In genomic region chr12:121825041-121825523, GRCh38 we compare ENCODE assay signal across 16 cellular contexts. TPM values are rescaled to one million over a fixed set of nuclear protein-coding genes. Genes with fewer than 3 reads are reported as not detected.
DNase-seq lines count a peak whose midpoint lies in the region; ATAC-seq and TF ChIP-seq lines count a peak whose summit lies in the region.
"Had no signal": no experiment of that assay in that cellular context is flagged by ENCODE, and none has a peak within 500 bp of the region (broad histone marks: within the 10 kb centered on the region; RNA-seq: fewer than 3 reads in every experiment).

No MANE protein-coding gene starts in this region.

- CTCF ChIA-PET in IMR-90 (lab: Yijun Ruan, JAX), result no interaction called here
- CTCF ChIA-PET in activated CD8-positive, alpha-beta T cell treated with anti-CD3 and anti-CD28 coated beads for 36 hours (lab: Charles Lee), result no interaction called here

- ATAC-seq in IMR-90 (ENCODE audit: low read depth) (no peak), HG03025 (IDR thresholded peaks at IDR 0.05; ENCODE audit: low FRiP score, unreplicated experiment) (no peak)
- no peak for ATAC-seq in effector memory CD8-positive, alpha-beta T cell (replicated peaks)
- ATAC-seq in activated CD8-positive, alpha-beta T cell treated with anti-CD3 and anti-CD28 coated beads for 36 hours, result no peak

- no peak overlapping the region for H3K23ac ChIP-seq in IMR-90 (ENCODE audit: low read depth, low read length)

- no peaks in the 10 kb centered on the region for H3K4me1 ChIP-seq in IMR-90 (ENCODE audit: control insufficient read depth, insufficient read depth, low read length)
- H3K4me1 ChIP-seq in sigmoid colon, result peaks cover 0 to 9% (median 0%) of the 10 kb centered on the region in 4 donors

- H3K9me1 ChIP-seq in IMR-90 (ENCODE audit: insufficient read depth, low read length), result no peaks in the 10 kb centered on the region

- no peak overlapping the region for H2BK5ac ChIP-seq in IMR-90 (ENCODE audit: low read depth, low read length, poor library complexity, severe bottlenecking)

- H3K27ac Mint-ChIP-seq in effector memory CD8-positive, alpha-beta T cell, result peak overlapping the region; percentile 51 to 95
- H3K27ac Mint-ChIP-seq in activated CD8-positive, alpha-beta T cell treated with anti-CD3 and anti-CD28 coated beads for 36 hours, result no peak overlapping the region
- H3K27ac Mint-ChIP-seq: IgD-negative memory B cell had no signal

- peaks cover 88% of the 10 kb centered on the region for H3K36me3 Mint-ChIP-seq in effector memory CD8-positive, alpha-beta T cell (ENCODE audit: insufficient read depth)
- peaks cover 29% of the 10 kb centered on the region for H3K36me3 Mint-ChIP-seq in activated CD8-positive, alpha-beta T cell treated with anti-CD3 and anti-CD28 coated beads for 36 hours (ENCODE audit: low read depth)

- no peak overlapping the region for H3K4me2 ChIP-seq in IMR-90 (ENCODE audit: low read depth, low read length)

- TF ChIP-seq EP300 in sigmoid colon (IDR thresholded peaks at IDR 0.05), result no peak

- H2AK5ac ChIP-seq in IMR-90 (ENCODE audit: low read depth, low read length), result no peak overlapping the region

- POLR2A ChIA-PET in IMR-90 (lab: Charles Lee; ENCODE audit: unreplicated experiment), result no interaction called here
- POLR2A ChIA-PET in activated CD8-positive, alpha-beta T cell treated with anti-CD3 and anti-CD28 coated beads for 36 hours (lab: Charles Lee), result interaction anchor here (3.4 kb wide), 1 partner anchor 13 kb away, joined by 17 read pairs; no protein-coding TSS in a partner anchor

- H4K8ac ChIP-seq in IMR-90 (ENCODE audit: low read depth in 2 of 2, low read length in 2 of 2), result no peak overlapping the region

- H3K36me3 ChIP-seq in IMR-90 (ENCODE audit: control insufficient read depth, insufficient read depth, low read length) (peaks cover 69% of the 10 kb centered on the region), sigmoid colon (peaks cover 47 to 98% (median 63%) of the 10 kb centered on the region in 4 donors)

- H3K9me3 Mint-ChIP-seq in effector memory CD8-positive, alpha-beta T cell, result no peaks in the 10 kb centered on the region
- H3K9me3 Mint-ChIP-seq in activated CD8-positive, alpha-beta T cell treated with anti-CD3 and anti-CD28 coated beads for 36 hours, result no peaks in the 10 kb centered on the region
- H3K9me3 Mint-ChIP-seq: IgD-negative memory B cell had no signal

- H3K18ac ChIP-seq in IMR-90 (ENCODE audit: low read depth, low read length), result no peak overlapping the region

- H3K4me3 ChIP-seq in IMR-90 (ENCODE audit: insufficient read depth, low read depth, low read length) (no peak overlapping the region), sigmoid colon (no peak overlapping the region)
- H3K4me3 ChIP-seq: SK-N-MC had no signal

- 100% methylated on average over 3 of the region's 18 CpGs; no CpG with 5 or more reads in 1 of the 2 experiments for WGBS in IMR-90 (ENCODE audit: extremely low coverage in 2 of 2, insufficient read length in 1 of 2), 2 experiments
- 93 to 95% methylated on average over 18 of the region's 18 CpGs for WGBS in sigmoid colon, 2 donors

- H2BK15ac ChIP-seq in IMR-90 (ENCODE audit: low read depth, low read length), result no peak overlapping the region

- TF ChIP-seq RAD21 in IMR-90 (IDR thresholded peaks at IDR 0.05; ENCODE audit: low read length), result no peak

- H2BK20ac ChIP-seq in IMR-90 (ENCODE audit: low read depth, low read length), result no peak overlapping the region

- no peak overlapping the region for H4K91ac ChIP-seq in IMR-90 (ENCODE audit: insufficient read depth, low read depth, low read length)

- no peaks in the 10 kb centered on the region for H3K27me3 ChIP-seq in IMR-90 (ENCODE audit: control insufficient read depth, insufficient read depth, low read length)
- H3K27me3 ChIP-seq in sigmoid colon, result no peaks in the 10 kb centered on the region

- no TSS peak for BruUV-seq in IMR-90 (replicated peaks; lab: Mats Ljungman, UMichigan)

- no peak overlapping the region for H3K9ac ChIP-seq in IMR-90 (ENCODE audit: low read depth, low read length)

- H2BK120ac ChIP-seq in IMR-90 (ENCODE audit: low read depth, low read length), result no peak overlapping the region

- peaks cover 20 to 60% of the 10 kb centered on the region in 2 experiments for H3K79me1 ChIP-seq in IMR-90 (ENCODE audit: low read depth in 1 of 2, low read length in 2 of 2)

- H3K9me3 ChIP-seq in IMR-90 (ENCODE audit: control insufficient read depth, insufficient read depth, low read length) (no peaks in the 10 kb centered on the region), sigmoid colon (no peaks in the 10 kb centered on the region)

- H3K27me3 Mint-ChIP-seq in effector memory CD8-positive, alpha-beta T cell, result no peaks in the 10 kb centered on the region
- H3K27me3 Mint-ChIP-seq in activated CD8-positive, alpha-beta T cell treated with anti-CD3 and anti-CD28 coated beads for 36 hours, result no peaks in the 10 kb centered on the region
- H3K27me3 Mint-ChIP-seq: CD4-positive, CD25-positive, alpha-beta regulatory T cell; IgD-negative memory B cell had no signal

- H3K14ac ChIP-seq in IMR-90 (replicated peaks; ENCODE audit: low read depth, low read length), result no peak overlapping the region

- TF ChIP-seq POLR2A in GM19193 (IDR thresholded peaks at IDR 0.05; ENCODE audit: extremely low read depth, insufficient read depth, insufficient read length) (peak; percentile 11), IMR-90 (IDR thresholded peaks at IDR 0.05; ENCODE audit: low read depth, low read length) (no peak), sigmoid colon (IDR thresholded peaks at IDR 0.05) (no peak)

- H3K56ac ChIP-seq in IMR-90 (ENCODE audit: extremely low read depth, insufficient read depth, low read length), result no peak overlapping the region

- TF ChIP-seq CTCF in IMR-90 (conservative IDR thresholded peaks at IDR 0.05; ENCODE audit: low read depth, low read length) (no peak), sigmoid colon (IDR thresholded peaks at IDR 0.05) (no peak)
- TF ChIP-seq CTCF in activated CD8-positive, alpha-beta T cell treated with anti-CD3 and anti-CD28 coated beads for 36 hours (IDR thresholded peaks at IDR 0.05), result no peak

- intact Hi-C loops in IMR-90 (cut with micrococcal nuclease), result no loop called here
- intact Hi-C loops in sigmoid colon (cut with DNase I), result loop anchor here (5.0 kb wide), 1 partner anchor 48 kb away; no protein-coding TSS in a partner anchor
- intact Hi-C loops in activated CD8-positive, alpha-beta T cell treated with anti-CD3 and anti-CD28 coated beads for 36 hours (cut with micrococcal nuclease), result no loop called here

- DNase-seq in IMR-90 (no peak), sigmoid colon (peak; percentile 65), NCI-H1694 (lab: John Stamatoyannopoulos, UW) (no peak)
- DNase-seq in effector memory CD8-positive, alpha-beta T cell, result no peak
- no peak for DNase-seq in activated CD8-positive, alpha-beta T cell treated with anti-CD3 and anti-CD28 coated beads for 36 hours
- DNase-seq: Calu3; CD4-positive, CD25-positive, alpha-beta regulatory T cell; H7; NCI-H1105; NCI-H187; NCI-H526 treated with DMSO at 0.1 percent for 48 hours had no signal

- H2AFZ ChIP-seq in IMR-90 (replicated peaks; ENCODE audit: low read length, poor library complexity), result no peak overlapping the region

- peaks cover 9% of the 10 kb centered on the region for H4K20me1 ChIP-seq in IMR-90 (ENCODE audit: insufficient read depth, low read length)

- no peak overlapping the region for H3K4me3 Mint-ChIP-seq in effector memory CD8-positive, alpha-beta T cell
- H3K4me3 Mint-ChIP-seq in activated CD8-positive, alpha-beta T cell treated with anti-CD3 and anti-CD28 coated beads for 36 hours, result no peak overlapping the region
- H3K4me3 Mint-ChIP-seq: CD4-positive, CD25-positive, alpha-beta regulatory T cell; IgD-negative memory B cell had no signal

- in situ Hi-C loops in IMR-90 (cut with MboI; ENCODE audit: low sequenced_read_pairs), result no loop called here

- H4K5ac ChIP-seq in IMR-90 (ENCODE audit: low read depth, low read length), result no peak overlapping the region

- H2AK9ac ChIP-seq in IMR-90 (replicated peaks; ENCODE audit: low read depth, low read length, poor library complexity), result peak overlapping the region; percentile 50

- H3K4me1 Mint-ChIP-seq in effector memory CD8-positive, alpha-beta T cell (ENCODE audit: low read depth in 2 of 2), result peaks cover 10 to 20% of the 10 kb centered on the region in 2 donors
- peaks cover 2% of the 10 kb centered on the region for H3K4me1 Mint-ChIP-seq in activated CD8-positive, alpha-beta T cell treated with anti-CD3 and anti-CD28 coated beads for 36 hours (ENCODE audit: low read depth)
- H3K4me1 Mint-ChIP-seq: IgD-negative memory B cell had no signal

- H3K4ac ChIP-seq in IMR-90 (ENCODE audit: low read depth, low read length), result no peak overlapping the region

- dilution Hi-C loops in IMR-90 (cut with HindIII; ENCODE audit: low sequenced_read_pairs, unreplicated experiment), result no loop called here

- H3K27ac ChIP-seq in IMR-90 (ENCODE audit: insufficient read depth, low read length) (no peak overlapping the region), sigmoid colon (no peak overlapping the region)
- H3K27ac ChIP-seq: SK-N-MC had no signal

RNA-seq across cellular contexts. Expression of gene SETD1B, which starts 21.3 kb away (rescaled TPM):
- 0.83 and 0.90 TPM in 2 replicates for total RNA-seq in IMR-90 (2012; rRNA removed)
- polyA plus RNA-seq in IMR-90 (2012; rRNA removed), result 5.1 and 5.5 TPM in 2 replicates
- polyA plus RNA-seq in IMR-90 (2012; cell fraction: cytosol; rRNA removed), result 3.1 and 3.5 TPM in 2 replicates
- 14.8 and 15.1 TPM in 2 replicates for polyA plus RNA-seq in IMR-90 (2012; cell fraction: nucleus; rRNA removed; ENCODE audit: low replicate concordance)
- 10 to 100 TPM in 2 of 4 donors, 1 to 10 TPM in 2; 7.6 to 16.9 (median 11.4) TPM for total RNA-seq in sigmoid colon
- polyA plus RNA-seq in sigmoid colon, result 10 to 100 TPM in 1 of 3 donors, 1 to 10 TPM in 2; 2.4 to 16.0 (median 3.0) TPM
- 10 to 100 TPM; 13.3 TPM for total RNA-seq in activated CD8-positive, alpha-beta T cell treated with anti-CD3 and anti-CD28 coated beads for 36 hours

RNA-seq across cellular contexts. Expression of gene RHOF, which starts 31.6 kb away (rescaled TPM):
- 3.0 and 3.9 TPM in 2 replicates for total RNA-seq in IMR-90 (2012; rRNA removed)
- polyA plus RNA-seq in IMR-90 (2012; rRNA removed), result 5.1 and 5.3 TPM in 2 replicates
- 4.7 and 7.8 TPM in 2 replicates for polyA plus RNA-seq in IMR-90 (2012; cell fraction: cytosol; rRNA removed)
- polyA plus RNA-seq in IMR-90 (2012; cell fraction: nucleus; rRNA removed; ENCODE audit: low replicate concordance), result 14.0 and 15.7 TPM in 2 replicates
- total RNA-seq in sigmoid colon, result 10 to 100 TPM in 1 of 4 donors, 1 to 10 TPM in 3; 7.6 to 15.0 (median 8.1) TPM
- 100 to 1,000 TPM in 1 of 3 donors, 10 to 100 TPM in 2; 35.4 to 132 (median 48.9) TPM for polyA plus RNA-seq in sigmoid colon
- 100 to 1,000 TPM; 108 to 116 TPM for total RNA-seq in activated CD8-positive, alpha-beta T cell treated with anti-CD3 and anti-CD28 coated beads for 36 hours

RNA-seq across cellular contexts. Expression of gene HPD, which starts 33.6 kb away (rescaled TPM):
- total RNA-seq in IMR-90 (2012; rRNA removed) (0.18 TPM in 1 of 2 replicates, not detected in the other), sigmoid colon (1 to 10 TPM in 1 of 4 donors, under 1 TPM in 3; 0.27 to 2.8 (median 0.34) TPM)
- polyA plus RNA-seq in IMR-90 (2012; rRNA removed) (0.14 and 0.15 TPM in 2 replicates), sigmoid colon (1 to 10 TPM in 1 of 3 donors, under 1 TPM in 1, not detected in 1; 0.86 to 2.4 TPM)
- 0.08 and 0.13 TPM in 2 replicates for polyA plus RNA-seq in IMR-90 (2012; cell fraction: cytosol; rRNA removed)
- polyA plus RNA-seq in IMR-90 (2012; cell fraction: nucleus; rRNA removed; ENCODE audit: low replicate concordance), result 0.38 and 0.45 TPM in 2 replicates
- not detected for total RNA-seq in activated CD8-positive, alpha-beta T cell treated with anti-CD3 and anti-CD28 coated beads for 36 hours
- total RNA-seq: Calu3; CD4-positive, CD25-positive, alpha-beta regulatory T cell; HT-29 had no signal
- polyA plus RNA-seq: CD4-positive, CD25-positive, alpha-beta regulatory T cell; IgD-negative memory B cell had no signal

Comparison
In these comparisons a context has a peak if more than half of its experiments do, and no peak if none do; other contexts are left out.
1. RNA of gene RHOF, which starts 31.6 kb away (total RNA-seq): 108 to 116 TPM in activated CD8-positive, alpha-beta T cell treated with anti-CD3 and anti-CD28 coated beads for 36 hours; 7.6 to 15.0 TPM in sigmoid colon and 3.0 to 3.9 TPM in IMR-90; every median in the first group is over 4 times any median in the second.